15 cellular contexts compared by ENCODE assay signal in the genomic region with DNA sequence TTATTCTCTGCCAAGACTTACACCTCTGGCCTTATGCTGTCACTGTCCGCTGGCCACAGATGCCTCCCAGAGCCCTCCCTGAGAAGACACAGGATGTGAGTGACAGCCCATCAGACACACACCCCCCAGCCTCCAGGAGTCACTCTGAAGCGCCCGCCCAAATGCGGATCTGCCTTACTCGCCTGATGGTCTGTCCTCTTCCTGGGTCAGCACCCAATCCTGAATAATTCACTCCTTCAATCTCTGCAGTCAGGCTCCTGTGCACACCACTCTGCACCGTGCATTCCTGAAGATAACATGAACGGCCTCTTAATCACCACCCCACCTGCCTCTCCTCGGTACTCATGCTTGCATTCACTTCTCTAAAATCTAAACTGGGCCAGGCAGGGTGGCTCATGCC. TPM values are rescaled to one million over a fixed set of nuclear protein-coding genes. Genes with fewer than 3 reads are reported as not detected.
A peak's percentile ranks its signal among the peaks of the same experiment; 100 is the strongest.
DNase-seq lines count a peak whose midpoint lies in the region; ATAC-seq and TF ChIP-seq lines count a peak whose summit lies in the region.
"Had no signal": no experiment of that assay in that cellular context is flagged by ENCODE, and none has a peak within 500 bp of the region (broad histone marks: within the 10 kb centered on the region; RNA-seq: fewer than 3 reads in every experiment).

No MANE protein-coding gene starts in this region.

- H3K9me3 ChIP-seq in CD4-positive, alpha-beta memory T cell (ENCODE audit: control insufficient read depth in 1 of 2, low read length in 2 of 2), result no peaks in the 10 kb centered on the region
- no peaks in the 10 kb centered on the region for H3K9me3 ChIP-seq in endodermal cell (ENCODE audit: control insufficient read depth, low read length)
- H3K9me3 ChIP-seq: stomach had no signal

- intact Hi-C loops in CD4-positive, alpha-beta memory T cell (cut with micrococcal nuclease), result no loop called here

- no peaks in the 10 kb centered on the region for H3K27me3 ChIP-seq in CD4-positive, alpha-beta memory T cell (ENCODE audit: insufficient read depth, low read length)
- no peaks in the 10 kb centered on the region for H3K27me3 ChIP-seq in endodermal cell (ENCODE audit: control insufficient read depth, insufficient read depth, low read length, poor library complexity, severe bottlenecking)
- H3K27me3 ChIP-seq: stomach had no signal

- WGBS in endodermal cell (ENCODE audit: insufficient coverage in 1 of 2, insufficient read length in 1 of 2), 2 experiments, result 86 to 87% methylated on average over 1 to 8 of the region's 8 CpGs

- TF ChIP-seq CTCF in endodermal cell (conservative IDR thresholded peaks at IDR 0.05), result no peak

- H3K4me1 ChIP-seq in CD4-positive, alpha-beta memory T cell (ENCODE audit: insufficient read depth, low read length), result peaks cover 43% of the 10 kb centered on the region
- no peaks in the 10 kb centered on the region for H3K4me1 ChIP-seq in endodermal cell (ENCODE audit: control insufficient read depth, insufficient read depth, low read length)

- H3K9ac ChIP-seq in endodermal cell (ENCODE audit: extremely low read depth, low read length, poor library complexity, severe bottlenecking), result no peak overlapping the region

- H3K4me3 ChIP-seq in CD4-positive, alpha-beta memory T cell (ENCODE audit: low read length in 2 of 2), result no peak overlapping the region
- H3K4me3 ChIP-seq in endodermal cell (ENCODE audit: low read length), result no peak overlapping the region
- H3K4me3 ChIP-seq: stomach had no signal

- CTCF ChIA-PET in CD4-positive, alpha-beta memory T cell (lab: Charles Lee; ENCODE audit: partially characterized antibody), result no interaction called here
- CTCF ChIA-PET in activated CD4-positive, alpha-beta T cell treated with anti-CD3 and anti-CD28 coated beads, Interleukin-2, amount 10 ng/mL, durations not matched to agents 7 days and 5 days (lab: Charles Lee), result no interaction called here

- peak overlapping the region in 6 of 7 donors; percentile 13 to 66 (median 44) for H3K27ac Mint-ChIP-seq in CD4-positive, alpha-beta memory T cell
- peak overlapping the region; percentile 21 for H3K27ac Mint-ChIP-seq in endodermal cell
- H3K27ac Mint-ChIP-seq in natural killer cell treated with Interleukin-12 subunit alpha and Interleukin-12 subunit beta and Interleukin-15 and Interleukin-18, amount 100 ng/mL, for 72 hours, result peak overlapping the region in 1 of 2 donors; percentile 22
- no peak overlapping the region for H3K27ac Mint-ChIP-seq in activated CD4-positive, alpha-beta T cell treated with anti-CD3 and anti-CD28 coated beads, Interleukin-2, amount 10 ng/mL, durations not matched to agents 7 days and 5 days
- H3K27ac Mint-ChIP-seq: activated naive CD8-positive, alpha-beta T cell treated with anti-CD3 and anti-CD28 coated beads, Interleukin-2, amount 50 U/mL, for 24 hours had no signal

- H3K4me1 Mint-ChIP-seq in CD4-positive, alpha-beta memory T cell, result peaks cover 31 to 69% (median 47%) of the 10 kb centered on the region in 4 donors
- peaks cover 24% of the 10 kb centered on the region for H3K4me1 Mint-ChIP-seq in endodermal cell
- H3K4me1 Mint-ChIP-seq in natural killer cell treated with Interleukin-12 subunit alpha and Interleukin-12 subunit beta and Interleukin-15 and Interleukin-18, amount 100 ng/mL, for 72 hours (ENCODE audit: low read depth in 2 of 2), result peaks cover 23 to 24% of the 10 kb centered on the region in 2 donors
- H3K4me1 Mint-ChIP-seq in activated CD4-positive, alpha-beta T cell treated with anti-CD3 and anti-CD28 coated beads, Interleukin-2, amount 10 ng/mL, durations not matched to agents 7 days and 5 days, result peaks cover 39% of the 10 kb centered on the region

- no peaks in the 10 kb centered on the region for H3K36me3 ChIP-seq in CD4-positive, alpha-beta memory T cell (ENCODE audit: insufficient read depth, low read length)
- no peaks in the 10 kb centered on the region for H3K36me3 ChIP-seq in endodermal cell (ENCODE audit: control insufficient read depth, insufficient read depth, low read length)
- H3K36me3 ChIP-seq: stomach had no signal

- no peak overlapping the region for H3K27ac ChIP-seq in CD4-positive, alpha-beta memory T cell (ENCODE audit: low read depth, low read length)
- peak overlapping the region; percentile 53 for H3K27ac ChIP-seq in endodermal cell (ENCODE audit: low read depth, low read length)
- H3K27ac ChIP-seq: stomach had no signal

- DNase-seq in CD4-positive, alpha-beta memory T cell, result no peak
- DNase-seq in NCI-H226, result peak; percentile 75
- peak; percentile 53 for DNase-seq in endodermal cell
- DNase-seq in natural killer cell treated with Interleukin-12 subunit alpha and Interleukin-12 subunit beta and Interleukin-15 and Interleukin-18, amount 100 ng/mL, for 72 hours (ENCODE audit: low spot score), result no peak
- no peak for DNase-seq in activated CD4-positive, alpha-beta T cell treated with anti-CD3 and anti-CD28 coated beads, Interleukin-2, amount 10 ng/mL, durations not matched to agents 7 days and 5 days
- no peak for DNase-seq in H4 (ENCODE audit: low spot score)
- no peak for DNase-seq in A172 (ENCODE audit: low spot score)
- DNase-seq: activated naive CD8-positive, alpha-beta T cell treated with anti-CD3 and anti-CD28 coated beads, Interleukin-2, amount 50 U/mL, for 24 hours; C1 segment of cervical spinal cord; foreskin fibroblast; MM.1S; NCI-H446 treated with DMSO at 0.1 percent for 48 hours; stomach; T1000 had no signal

- peaks cover 0 to 6% of the 10 kb centered on the region in 2 donors for H3K36me3 Mint-ChIP-seq in CD4-positive, alpha-beta memory T cell
- H3K36me3 Mint-ChIP-seq in endodermal cell (ENCODE audit: low read depth), result no peaks in the 10 kb centered on the region
- no peaks in the 10 kb centered on the region for H3K36me3 Mint-ChIP-seq in natural killer cell treated with Interleukin-12 subunit alpha and Interleukin-12 subunit beta and Interleukin-15 and Interleukin-18, amount 100 ng/mL, for 72 hours
- H3K36me3 Mint-ChIP-seq in activated CD4-positive, alpha-beta T cell treated with anti-CD3 and anti-CD28 coated beads, Interleukin-2, amount 10 ng/mL, durations not matched to agents 7 days and 5 days (ENCODE audit: low read depth), result peaks cover 10% of the 10 kb centered on the region

- no peaks in the 10 kb centered on the region for H3K9me3 Mint-ChIP-seq in CD4-positive, alpha-beta memory T cell
- H3K9me3 Mint-ChIP-seq in endodermal cell, result no peaks in the 10 kb centered on the region
- no peaks in the 10 kb centered on the region for H3K9me3 Mint-ChIP-seq in natural killer cell treated with Interleukin-12 subunit alpha and Interleukin-12 subunit beta and Interleukin-15 and Interleukin-18, amount 100 ng/mL, for 72 hours
- no peaks in the 10 kb centered on the region for H3K9me3 Mint-ChIP-seq in activated CD4-positive, alpha-beta T cell treated with anti-CD3 and anti-CD28 coated beads, Interleukin-2, amount 10 ng/mL, durations not matched to agents 7 days and 5 days
- H3K9me3 Mint-ChIP-seq: activated naive CD8-positive, alpha-beta T cell treated with anti-CD3 and anti-CD28 coated beads, Interleukin-2, amount 50 U/mL, for 24 hours had no signal

- POLR2A ChIA-PET in CD4-positive, alpha-beta memory T cell (lab: Charles Lee; ENCODE audit: partially characterized antibody), result interaction anchor here (1.1 kb wide), 1 partner anchor 13 kb away, joined by 3 read pairs; no protein-coding TSS in a partner anchor
- POLR2A ChIA-PET in activated CD4-positive, alpha-beta T cell treated with anti-CD3 and anti-CD28 coated beads, Interleukin-2, amount 10 ng/mL, durations not matched to agents 7 days and 5 days (lab: Charles Lee), result no interaction called here

- peak; percentile 43 to 46 for ATAC-seq in natural killer cell treated with Interleukin-12 subunit alpha and Interleukin-12 subunit beta and Interleukin-15 and Interleukin-18, amount 100 ng/mL, for 72 hours
- ATAC-seq in GM21717 (IDR thresholded peaks at IDR 0.05; ENCODE audit: unreplicated experiment), result no peak
- ATAC-seq: activated naive CD8-positive, alpha-beta T cell treated with anti-CD3 and anti-CD28 coated beads, Interleukin-2, amount 50 U/mL, for 24 hours had no signal

- peak overlapping the region in 1 of 8 donors; percentile 45 for H3K4me3 Mint-ChIP-seq in CD4-positive, alpha-beta memory T cell
- H3K4me3 Mint-ChIP-seq in endodermal cell, result no peak overlapping the region
- no peak overlapping the region for H3K4me3 Mint-ChIP-seq in natural killer cell treated with Interleukin-12 subunit alpha and Interleukin-12 subunit beta and Interleukin-15 and Interleukin-18, amount 100 ng/mL, for 72 hours
- H3K4me3 Mint-ChIP-seq in activated CD4-positive, alpha-beta T cell treated with anti-CD3 and anti-CD28 coated beads, Interleukin-2, amount 10 ng/mL, durations not matched to agents 7 days and 5 days, result no peak overlapping the region
- H3K4me3 Mint-ChIP-seq: activated naive CD8-positive, alpha-beta T cell treated with anti-CD3 and anti-CD28 coated beads, Interleukin-2, amount 50 U/mL, for 24 hours had no signal

- H3K27me3 Mint-ChIP-seq in CD4-positive, alpha-beta memory T cell, result no peaks in the 10 kb centered on the region
- H3K27me3 Mint-ChIP-seq in endodermal cell (ENCODE audit: insufficient read depth), result no peaks in the 10 kb centered on the region
- no peaks in the 10 kb centered on the region for H3K27me3 Mint-ChIP-seq in natural killer cell treated with Interleukin-12 subunit alpha and Interleukin-12 subunit beta and Interleukin-15 and Interleukin-18, amount 100 ng/mL, for 72 hours
- H3K27me3 Mint-ChIP-seq in activated CD4-positive, alpha-beta T cell treated with anti-CD3 and anti-CD28 coated beads, Interleukin-2, amount 10 ng/mL, durations not matched to agents 7 days and 5 days, result no peaks in the 10 kb centered on the region
- H3K27me3 Mint-ChIP-seq: activated naive CD8-positive, alpha-beta T cell treated with anti-CD3 and anti-CD28 coated beads, Interleukin-2, amount 50 U/mL, for 24 hours had no signal

RNA-seq across cellular contexts. Expression of gene CLSTN1, which starts 14.6 kb away (rescaled TPM):
- total RNA-seq in CD4-positive, alpha-beta memory T cell, result 100 to 1,000 TPM; 107 to 109 TPM
- polyA plus RNA-seq in CD4-positive, alpha-beta memory T cell, result 10 to 100 TPM in 1 of 2 donors, 1 to 10 TPM in 1; 6.9 to 50.9 TPM
- 100 to 1,000 TPM in 1 of 2 donors, 10 to 100 TPM in 1; 96.6 to 116 TPM for total RNA-seq in endodermal cell
- 119 TPM for polyA plus RNA-seq in endodermal cell (2013, experiment 1 of 2)
- polyA plus RNA-seq in endodermal cell (2013, experiment 2 of 2), result 110 TPM
- 10 to 100 TPM; 57.3 to 66.4 TPM for total RNA-seq in natural killer cell treated with Interleukin-12 subunit alpha and Interleukin-12 subunit beta and Interleukin-15 and Interleukin-18, amount 100 ng/mL, for 72 hours
- 100 to 1,000 TPM; 121 to 134 TPM for total RNA-seq in activated CD4-positive, alpha-beta T cell treated with anti-CD3 and anti-CD28 coated beads, Interleukin-2, amount 10 ng/mL, durations not matched to agents 7 days and 5 days
- 31.0 and 35.3 TPM in 2 replicates for total RNA-seq in H4 (2014; rRNA removed; shearing (Covaris generic))
- total RNA-seq in A172 (2014; rRNA removed; shearing (Covaris generic)), result 24.3 and 27.2 TPM in 2 replicates

Comparison
In these comparisons a context has a peak if more than half of its experiments do, and no peak if none do; other contexts are left out.
1. DNase-seq: peak in NCI-H226 (single experiment) and endodermal cell (single experiment); none in CD4-positive, alpha-beta memory T cell (0 of 5), natural killer cell treated with Interleukin-12 subunit alpha and Interleukin-12 subunit beta and Interleukin-15 and Interleukin-18, amount 100 ng/mL, for 72 hours (single experiment), activated CD4-positive, alpha-beta T cell treated with anti-CD3 and anti-CD28 coated beads, Interleukin-2, amount 10 ng/mL, durations not matched to agents 7 days and 5 days (single experiment), H4 (single experiment) and A172 (single experiment).